18 cellular contexts compared by ENCODE assay signal in the genomic region with DNA sequence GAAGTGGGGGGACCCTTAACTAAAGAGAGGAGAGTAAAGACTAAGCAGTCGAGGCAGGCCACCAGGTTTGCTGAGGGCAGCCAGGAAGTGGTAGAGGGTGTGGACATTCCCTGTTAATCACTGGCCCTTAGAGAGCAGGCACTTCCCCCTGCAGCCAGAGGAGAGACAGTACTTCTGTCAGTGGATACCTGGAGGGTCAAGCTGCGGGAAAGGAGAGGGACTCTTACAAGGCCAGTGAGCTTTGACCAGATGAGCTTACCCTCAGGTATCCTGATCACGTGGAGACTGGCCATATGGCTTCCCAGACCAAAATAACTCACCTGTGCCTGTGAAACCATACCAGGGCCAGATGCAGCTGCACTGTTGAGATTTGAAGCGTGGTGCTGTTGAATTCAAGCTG.
DNase-seq lines count a peak whose midpoint lies in the region; TF ChIP-seq lines count a peak whose summit lies in the region.
"Had no signal": no experiment of that assay in that cellular context is flagged by ENCODE, and none has a peak within 500 bp of the region (broad histone marks: within the 10 kb centered on the region; RNA-seq: fewer than 3 reads in every experiment).

No MANE protein-coding gene starts in this region.

- H3K27ac ChIP-seq in epithelial cell of prostate: peak overlapping the region; percentile 87
- H3K27ac ChIP-seq in neutrophil: peak overlapping the region; percentile 38
- H3K27ac ChIP-seq: ascending aorta, parathyroid adenoma had no signal

- peak; percentile 8 for DNase-seq in NCI-H2171 treated with DMSO at 0.1 percent for 48 hours (lab: John Stamatoyannopoulos, UW)
- DNase-seq in NCI-H2171 (lab: John Stamatoyannopoulos, UW): no peak
- DNase-seq in NCI-H69 (lab: John Stamatoyannopoulos, UW): peak; percentile 47
- no peak for DNase-seq in epithelial cell of prostate (ENCODE audit: low read depth, low spot score)
- DNase-seq in T-helper 9 cell: no peak
- no peak for DNase-seq in stimulated activated CD4-positive, alpha-beta T cell treated with anti-CD3 and anti-CD28 coated beads, Interleukin-1b, Interleukin-23, amount 100 ng/mL, for 48 hours
- DNase-seq in T-helper 2 cell: no peak
- DNase-seq: 8988T; activated CD4-positive, alpha-beta T cell treated with anti-CD3 and anti-CD28 coated beads for 36 hours; activated T-cell treated with anti-CD3 and anti-CD28 coated beads, Interleukin-2, amount 50 U/mL, for 48 hours; effector CD8-positive, alpha-beta T cell; heart left ventricle; NCI-H446; stimulated activated CD4-positive, alpha-beta T cell treated with anti-CD3 and anti-CD28 coated beads, Interleukin-12 subunit alpha, Interleukin-12 subunit beta, amount 100 ng/mL, for 4 hours had no signal

- H3K36me3 ChIP-seq in neutrophil: peaks cover 7% of the 10 kb centered on the region
- H3K36me3 ChIP-seq: ascending aorta, heart left ventricle had no signal

- peak overlapping the region in 1 of 2 experiments; percentile 15 for H3K4me3 ChIP-seq in neutrophil (ENCODE audit: low read depth in 1 of 2, low read length in 1 of 2)
- H3K4me3 ChIP-seq: ascending aorta, GM12878, heart left ventricle had no signal

- TF ChIP-seq CTCF in neutrophil (IDR thresholded peaks at IDR 0.05): no peak

- H3K4me1 ChIP-seq in neutrophil (ENCODE audit: control insufficient read depth in 1 of 2, insufficient read depth in 1 of 2, low read depth in 1 of 2, low read length in 1 of 2): peaks cover 47 to 49% of the 10 kb centered on the region in 2 experiments
- H3K4me1 ChIP-seq: ascending aorta had no signal

- no peaks in the 10 kb centered on the region for H3K27me3 ChIP-seq in neutrophil
- H3K27me3 ChIP-seq: ascending aorta, heart left ventricle had no signal

- no peaks in the 10 kb centered on the region for H3K9me3 ChIP-seq in neutrophil
- H3K9me3 ChIP-seq: ascending aorta, heart left ventricle had no signal

Comparison
In these comparisons a context has a peak if more than half of its experiments do, and no peak if none do; other contexts are left out.
1. DNase-seq: peak in NCI-H2171 treated with DMSO at 0.1 percent for 48 hours (single experiment) and NCI-H69 (single experiment); none in NCI-H2171 (single experiment), epithelial cell of prostate (single experiment), T-helper 9 cell (single experiment), stimulated activated CD4-positive, alpha-beta T cell treated with anti-CD3 and anti-CD28 coated beads, Interleukin-1b, Interleukin-23, amount 100 ng/mL, for 48 hours (single experiment) and T-helper 2 cell (0 of 5).